Comparison of ENCODE assay signal across 9 cellular contexts in the genomic region with DNA sequence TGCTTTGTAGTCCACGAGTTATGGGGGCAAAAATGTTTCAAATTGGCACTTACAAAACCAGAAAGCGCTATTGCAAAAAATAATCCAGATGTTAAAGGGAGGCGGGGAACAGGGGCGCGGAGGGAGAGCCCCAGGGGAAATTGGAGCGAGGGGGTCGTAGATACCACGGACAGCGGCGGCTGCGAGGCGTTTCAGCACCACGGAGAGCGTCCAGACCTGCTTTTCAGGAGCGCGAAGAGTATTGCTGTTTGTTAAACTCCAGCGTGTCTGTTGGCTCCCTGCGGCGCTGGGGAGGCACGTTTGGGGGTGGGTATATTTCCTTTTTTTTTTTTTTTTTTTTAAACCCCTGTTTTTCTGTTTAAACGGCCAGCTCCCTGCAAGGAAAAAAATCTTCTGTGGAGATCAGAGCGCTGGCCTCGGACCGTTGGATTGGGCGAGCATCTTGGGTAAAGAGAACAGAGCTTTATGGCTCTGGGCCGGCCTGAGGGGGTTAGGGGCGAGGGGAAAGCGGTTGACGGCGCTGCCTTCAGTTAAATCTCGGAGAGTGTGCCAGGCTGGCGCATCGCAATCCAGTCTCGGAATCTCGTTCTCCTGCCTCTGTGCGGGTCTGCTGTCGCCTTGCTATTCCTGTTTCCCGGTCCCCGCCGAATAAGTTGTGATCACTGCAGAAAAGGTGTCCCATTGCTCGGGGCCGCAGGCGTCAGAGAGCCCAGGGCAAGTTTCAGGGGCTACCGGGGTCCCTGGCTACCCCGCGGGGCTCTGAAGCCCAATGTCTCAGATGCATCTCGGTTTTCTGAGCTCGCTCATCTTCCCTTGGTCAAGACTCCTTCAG. TPM values are rescaled to one million over a fixed set of nuclear protein-coding genes. Genes with fewer than 3 reads are reported as not detected.
DNase-seq lines count a peak whose midpoint lies in the region; ATAC-seq and TF ChIP-seq lines count a peak whose summit lies in the region.
"Had no signal": no experiment of that assay in that cellular context is flagged by ENCODE, and none has a peak within 500 bp of the region (broad histone marks: within the 10 kb centered on the region; RNA-seq: fewer than 3 reads in every experiment).

TSS of gene GLRA1 (minus strand) at position 288 of the 832 bp plus-strand sequence. CDS start 302 bp downstream, outside the sequence.

- TF ChIP-seq CTCF in HCT116 (IDR thresholded peaks at IDR 0.05 in 2 of 3, conservative IDR thresholded peaks at IDR 0.05 in 1 of 3; ENCODE audit: borderline replicate concordance in 1 of 3, insufficient read depth in 1 of 3, low read depth in 2 of 3, low read length in 2 of 3) (no peak), gastrocnemius medialis (IDR thresholded peaks at IDR 0.05 in 4 of 5, conservative IDR thresholded peaks at IDR 0.05 in 1 of 5) (no peak)

- H3K27ac ChIP-seq in HCT116 (ENCODE audit: low read depth, low read length): no peak within 1 kb of the TSS
- no peak within 1 kb of the TSS for H3K27ac ChIP-seq in gastrocnemius medialis

- ATAC-seq in HCT116: no peak
- peak in 1 of 4 experiments; percentile 35 for ATAC-seq in T-cell (replicated peaks in 1 of 4)
- ATAC-seq in gastrocnemius medialis: no peak
- ATAC-seq in HG02798 (IDR thresholded peaks at IDR 0.05; ENCODE audit: poor library complexity, unreplicated experiment): no peak

- no TSS peak for BruUV-seq in HCT116 (replicated peaks; lab: Mats Ljungman, UMichigan)

- intact Hi-C loops in HCT116 (cut with micrococcal nuclease) (no loop called here), gastrocnemius medialis (cut with DNase I; ENCODE audit: low total_unique reads) (no loop called here)

- no peaks in the 10 kb centered on the region for H3K4me1 Mint-ChIP-seq in T-cell

- H3K9ac ChIP-seq in HCT116 (ENCODE audit: low read length): no peak within 1 kb of the TSS

- H4K20me1 ChIP-seq in HCT116 (ENCODE audit: insufficient read depth): no peaks in the 10 kb centered on the region

- peaks cover 34 to 37% of the 10 kb centered on the region in 2 donors for H3K27me3 Mint-ChIP-seq in T-cell

- no peak for TF ChIP-seq POLR2A in HCT116 (IDR thresholded peaks at IDR 0.05; ENCODE audit: borderline replicate concordance, extremely low read depth, insufficient read depth, insufficient read length)
- no peak for TF ChIP-seq POLR2A in gastrocnemius medialis (IDR thresholded peaks at IDR 0.05)

- no peaks in the 10 kb centered on the region for H3K79me2 ChIP-seq in HCT116 (ENCODE audit: insufficient read depth, low read length)

- H3K9me3 ChIP-seq in HCT116 (ENCODE audit: control insufficient read depth in 1 of 2, insufficient read depth in 1 of 2, low read depth in 1 of 2, low read length in 2 of 2) (no peaks in the 10 kb centered on the region), gastrocnemius medialis (no peaks in the 10 kb centered on the region)

- no peak within 1 kb of the TSS for H2AFZ ChIP-seq in HCT116 (ENCODE audit: low read depth, low read length, poor library complexity, severe bottlenecking)

- H3K4me3 ChIP-seq in HCT116 (replicated peaks in 1 of 2; ENCODE audit: low read depth in 1 of 2, low read length in 2 of 2) (no peak within 1 kb of the TSS), gastrocnemius medialis (no peak within 1 kb of the TSS)

- POLR2A ChIA-PET in HCT116 (lab: Charles Lee) (no interaction called here), T-cell (lab: Charles Lee) (no interaction called here)

- no peak within 1 kb of the TSS for H3K4me2 ChIP-seq in HCT116 (ENCODE audit: low read length)

- RAD21 ChIA-PET in HCT116 (lab: Charles Lee; ENCODE audit: low non-redundant PET in 1 of 2, low total read pairs in 2 of 2, uncharacterized antibody in 2 of 2, unreplicated experiment in 2 of 2): no interaction called here

- no peak for TF ChIP-seq RAD21 in HCT116 (IDR thresholded peaks at IDR 0.05; ENCODE audit: low read depth)

- H3K27ac Mint-ChIP-seq in T-cell: no peak within 1 kb of the TSS

- DNase-seq in A172 (ENCODE audit: low spot score): peak; percentile 49
- DNase-seq in HCT116 (ENCODE audit: low read depth, low spot score): no peak
- DNase-seq in T-cell: peak in 33 of 34 experiments; percentile 1 to 61 (median 40)
- peak; percentile 42 to 77 for DNase-seq in T47D (ENCODE audit: low read depth in 1 of 2, low spot score in 1 of 2)
- peak; percentile 50 for DNase-seq in iris pigment epithelial cell (ENCODE audit: low read depth)
- peak; percentile 2 to 10 (median 4) for DNase-seq in stimulated activated CD4-positive, alpha-beta T cell treated with anti-CD3 and anti-CD28 coated beads, TNF-alpha, amount 100 ng/mL, for 4 hours (ENCODE audit: low read depth in 3 of 3)
- DNase-seq in gastrocnemius medialis: no peak

- no peaks in the 10 kb centered on the region for H3K9me2 ChIP-seq in HCT116 (ENCODE audit: insufficient read depth)

- CTCF ChIA-PET in HCT116 (lab: Charles Lee) (no interaction called here), T-cell (lab: Charles Lee) (interaction anchor here in 1 of 2 donors (0.6 kb wide), 1 partner anchor 162 kb away, joined by 6 read pairs; no protein-coding TSS in a partner anchor)

- no peak within 1 kb of the TSS for H3K4me3 Mint-ChIP-seq in T-cell

- H3K36me3 ChIP-seq in HCT116 (ENCODE audit: control insufficient read depth in 1 of 2, insufficient read depth in 2 of 2, low read length in 2 of 2): no peaks in the 10 kb centered on the region
- H3K36me3 ChIP-seq in gastrocnemius medialis: no peaks in the 10 kb centered on the region

- H3K4me1 ChIP-seq in HCT116 (ENCODE audit: control insufficient read depth in 1 of 2, insufficient read depth in 2 of 2, low read length in 2 of 2) (no peaks in the 10 kb centered on the region), gastrocnemius medialis (no peaks in the 10 kb centered on the region)

- H3K27me3 ChIP-seq in HCT116 (ENCODE audit: insufficient read depth, low read length): peaks cover 22% of the 10 kb centered on the region
- peaks cover 0 to 12% (median 0%) of the 10 kb centered on the region in 3 donors for H3K27me3 ChIP-seq in gastrocnemius medialis

- no peaks in the 10 kb centered on the region for H3K36me3 Mint-ChIP-seq in T-cell

- in situ Hi-C loops in T47D (cut with HindIII; ENCODE audit: low pct_unique_long_range_greater_than_20kb, low sequenced_read_pairs) (no loop called here), gastrocnemius medialis (cut with MboI; ENCODE audit: low sequenced_read_pairs in 4 of 4) (no loop called here)

- H3K9me3 Mint-ChIP-seq in T-cell: peaks cover 0 to 7% (median 3%) of the 10 kb centered on the region in 3 donors

TF ChIP-seq in HCT116, 20 proteins besides CTCF, POLR2A, EP300 and RAD21:
- peak; percentile 49; the same call in 1 of the 2 replicates for TF ChIP-seq SIN3A (IDR thresholded peaks at IDR 0.05; ENCODE audit: low read depth)
- no peak for TF ChIP-seq POLR2AphosphoS5 (IDR thresholded peaks at IDR 0.05; ENCODE audit: low read depth, low read length)
- TF ChIP-seq, protein P1, sequence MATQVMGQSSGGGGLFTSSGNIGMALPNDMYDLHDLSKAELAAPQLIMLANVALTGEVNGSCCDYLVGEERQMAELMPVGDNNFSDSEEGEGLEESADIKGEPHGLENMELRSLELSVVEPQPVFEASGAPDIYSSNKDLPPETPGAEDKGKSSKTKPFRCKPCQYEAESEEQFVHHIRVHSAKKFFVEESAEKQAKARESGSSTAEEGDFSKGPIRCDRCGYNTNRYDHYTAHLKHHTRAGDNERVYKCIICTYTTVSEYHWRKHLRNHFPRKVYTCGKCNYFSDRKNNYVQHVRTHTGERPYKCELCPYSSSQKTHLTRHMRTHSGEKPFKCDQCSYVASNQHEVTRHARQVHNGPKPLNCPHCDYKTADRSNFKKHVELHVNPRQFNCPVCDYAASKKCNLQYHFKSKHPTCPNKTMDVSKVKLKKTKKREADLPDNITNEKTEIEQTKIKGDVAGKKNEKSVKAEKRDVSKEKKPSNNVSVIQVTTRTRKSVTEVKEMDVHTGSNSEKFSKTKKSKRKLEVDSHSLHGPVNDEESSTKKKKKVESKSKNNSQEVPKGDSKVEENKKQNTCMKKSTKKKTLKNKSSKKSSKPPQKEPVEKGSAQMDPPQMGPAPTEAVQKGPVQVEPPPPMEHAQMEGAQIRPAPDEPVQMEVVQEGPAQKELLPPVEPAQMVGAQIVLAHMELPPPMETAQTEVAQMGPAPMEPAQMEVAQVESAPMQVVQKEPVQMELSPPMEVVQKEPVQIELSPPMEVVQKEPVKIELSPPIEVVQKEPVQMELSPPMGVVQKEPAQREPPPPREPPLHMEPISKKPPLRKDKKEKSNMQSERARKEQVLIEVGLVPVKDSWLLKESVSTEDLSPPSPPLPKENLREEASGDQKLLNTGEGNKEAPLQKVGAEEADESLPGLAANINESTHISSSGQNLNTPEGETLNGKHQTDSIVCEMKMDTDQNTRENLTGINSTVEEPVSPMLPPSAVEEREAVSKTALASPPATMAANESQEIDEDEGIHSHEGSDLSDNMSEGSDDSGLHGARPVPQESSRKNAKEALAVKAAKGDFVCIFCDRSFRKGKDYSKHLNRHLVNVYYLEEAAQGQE (IDR thresholded peaks at IDR 0.05; ENCODE audit: low read depth): peak; percentile 97
- TF ChIP-seq TCF7L2 (IDR thresholded peaks at IDR 0.05; ENCODE audit: borderline replicate concordance, extremely low read depth, insufficient read depth, insufficient read length): no peak
- no peak for TF ChIP-seq EZH2phosphoT487 (IDR thresholded peaks at IDR 0.05; ENCODE audit: borderline replicate concordance)

RNA-seq across cellular contexts. Expression of gene GLRA1, which starts in this region (rescaled TPM):
- not detected in 2 replicates for total RNA-seq in A172 (2014; rRNA removed; shearing (Covaris generic))
- total RNA-seq in HCT116 (2021; ENCODE audit: unreplicated experiment) (not detected), T-cell (not detected), gastrocnemius medialis (not detected)
- polyA plus RNA-seq in HCT116 (2012): not detected in 2 replicates
- total RNA-seq: activated CD8-positive, alpha-beta memory T cell treated with anti-CD3 and anti-CD28 coated beads for 36 hours had no signal

Comparison
In these comparisons a context has a peak if more than half of its experiments do, and no peak if none do; other contexts are left out.
1. Peak in DNase-seq in A172; RNA of the gene not detected or under 1 TPM.
2. Peak in DNase-seq in T-cell; RNA of the gene not detected or under 1 TPM.
3. DNase-seq: peak in T47D (2 of 2), iris pigment epithelial cell (single experiment) and stimulated activated CD4-positive, alpha-beta T cell treated with anti-CD3 and anti-CD28 coated beads, TNF-alpha, amount 100 ng/mL, for 4 hours (3 of 3); none in HCT116 (single experiment) and gastrocnemius medialis (0 of 2).